In genomic region chr1:145982010-145982723, GRCh38 we compare ENCODE assay signal across 1 cellular context.
A peak's percentile ranks its signal among the peaks of the same experiment; 100 is the strongest.
TF ChIP-seq lines count a peak whose summit lies in the region.

No MANE protein-coding gene starts in this region.

TF ChIP-seq in K562, 482 proteins besides CTCF, POLR2A, EP300 and RAD21:
- TF ChIP-seq NR2C1 (IDR thresholded peaks at IDR 0.05) (peak; percentile 55; the same call in 1 of the 2 replicates), NR2C1 (tag; IDR thresholded peaks at IDR 0.05) (peak; percentile 44), ZNF23 (CRISPR knock-in tag; IDR thresholded peaks at IDR 0.05) (no peak), ZNF280B (CRISPR knock-in tag; IDR thresholded peaks at IDR 0.05) (no peak), ZNF76 (CRISPR knock-in tag; IDR thresholded peaks at IDR 0.05; ENCODE audit: borderline replicate concordance) (no peak), E2F3 (CRISPR knock-in tag; IDR thresholded peaks at IDR 0.05) (no peak), CHD2 (IDR thresholded peaks at IDR 0.05; ENCODE audit: low read depth, low read length) (no peak), PCBP2 (IDR thresholded peaks at IDR 0.05; ENCODE audit: low read depth, low read length, poor library complexity, severe bottlenecking) (no peak), ESRRA (IDR thresholded peaks at IDR 0.05; ENCODE audit: borderline replicate concordance, low read depth) (peak; percentile 88), ZNF133 (CRISPR knock-in tag; IDR thresholded peaks at IDR 0.05) (no peak), SNRNP70 (optimal IDR thresholded peaks at IDR 0.05; ENCODE audit: low read depth, low read length) (no peak), TBL1XR1 (IDR thresholded peaks at IDR 0.05; ENCODE audit: low read length in 2 of 2) (no peak), SMARCA5 (IDR thresholded peaks at IDR 0.05) (no peak), ETS1 (conservative IDR thresholded peaks at IDR 0.05; ENCODE audit: control insufficient read depth, low read depth, low read length) (no peak)
- TF ChIP-seq, protein P1, sequence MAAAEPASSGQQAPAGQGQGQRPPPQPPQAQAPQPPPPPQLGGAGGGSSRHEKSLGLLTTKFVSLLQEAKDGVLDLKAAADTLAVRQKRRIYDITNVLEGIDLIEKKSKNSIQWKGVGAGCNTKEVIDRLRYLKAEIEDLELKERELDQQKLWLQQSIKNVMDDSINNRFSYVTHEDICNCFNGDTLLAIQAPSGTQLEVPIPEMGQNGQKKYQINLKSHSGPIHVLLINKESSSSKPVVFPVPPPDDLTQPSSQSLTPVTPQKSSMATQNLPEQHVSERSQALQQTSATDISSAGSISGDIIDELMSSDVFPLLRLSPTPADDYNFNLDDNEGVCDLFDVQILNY (CRISPR knock-in tag; IDR thresholded peaks at IDR 0.05), result no peak
- TF ChIP-seq, protein P2, sequence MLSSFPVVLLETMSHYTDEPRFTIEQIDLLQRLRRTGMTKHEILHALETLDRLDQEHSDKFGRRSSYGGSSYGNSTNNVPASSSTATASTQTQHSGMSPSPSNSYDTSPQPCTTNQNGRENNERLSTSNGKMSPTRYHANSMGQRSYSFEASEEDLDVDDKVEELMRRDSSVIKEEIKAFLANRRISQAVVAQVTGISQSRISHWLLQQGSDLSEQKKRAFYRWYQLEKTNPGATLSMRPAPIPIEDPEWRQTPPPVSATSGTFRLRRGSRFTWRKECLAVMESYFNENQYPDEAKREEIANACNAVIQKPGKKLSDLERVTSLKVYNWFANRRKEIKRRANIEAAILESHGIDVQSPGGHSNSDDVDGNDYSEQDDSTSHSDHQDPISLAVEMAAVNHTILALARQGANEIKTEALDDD (IDR thresholded peaks at IDR 0.05), result peak; percentile 48
- TF ChIP-seq, protein P3, sequence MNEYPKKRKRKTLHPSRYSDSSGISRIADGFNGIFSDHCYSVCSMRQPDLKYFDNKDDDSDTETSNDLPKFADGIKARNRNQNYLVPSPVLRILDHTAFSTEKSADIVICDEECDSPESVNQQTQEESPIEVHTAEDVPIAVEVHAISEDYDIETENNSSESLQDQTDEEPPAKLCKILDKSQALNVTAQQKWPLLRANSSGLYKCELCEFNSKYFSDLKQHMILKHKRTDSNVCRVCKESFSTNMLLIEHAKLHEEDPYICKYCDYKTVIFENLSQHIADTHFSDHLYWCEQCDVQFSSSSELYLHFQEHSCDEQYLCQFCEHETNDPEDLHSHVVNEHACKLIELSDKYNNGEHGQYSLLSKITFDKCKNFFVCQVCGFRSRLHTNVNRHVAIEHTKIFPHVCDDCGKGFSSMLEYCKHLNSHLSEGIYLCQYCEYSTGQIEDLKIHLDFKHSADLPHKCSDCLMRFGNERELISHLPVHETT (CRISPR knock-in tag; conservative IDR thresholded peaks at IDR 0.05 in 1 of 2, IDR thresholded peaks at IDR 0.05 in 1 of 2), result no peak
- TF ChIP-seq, protein P4, sequence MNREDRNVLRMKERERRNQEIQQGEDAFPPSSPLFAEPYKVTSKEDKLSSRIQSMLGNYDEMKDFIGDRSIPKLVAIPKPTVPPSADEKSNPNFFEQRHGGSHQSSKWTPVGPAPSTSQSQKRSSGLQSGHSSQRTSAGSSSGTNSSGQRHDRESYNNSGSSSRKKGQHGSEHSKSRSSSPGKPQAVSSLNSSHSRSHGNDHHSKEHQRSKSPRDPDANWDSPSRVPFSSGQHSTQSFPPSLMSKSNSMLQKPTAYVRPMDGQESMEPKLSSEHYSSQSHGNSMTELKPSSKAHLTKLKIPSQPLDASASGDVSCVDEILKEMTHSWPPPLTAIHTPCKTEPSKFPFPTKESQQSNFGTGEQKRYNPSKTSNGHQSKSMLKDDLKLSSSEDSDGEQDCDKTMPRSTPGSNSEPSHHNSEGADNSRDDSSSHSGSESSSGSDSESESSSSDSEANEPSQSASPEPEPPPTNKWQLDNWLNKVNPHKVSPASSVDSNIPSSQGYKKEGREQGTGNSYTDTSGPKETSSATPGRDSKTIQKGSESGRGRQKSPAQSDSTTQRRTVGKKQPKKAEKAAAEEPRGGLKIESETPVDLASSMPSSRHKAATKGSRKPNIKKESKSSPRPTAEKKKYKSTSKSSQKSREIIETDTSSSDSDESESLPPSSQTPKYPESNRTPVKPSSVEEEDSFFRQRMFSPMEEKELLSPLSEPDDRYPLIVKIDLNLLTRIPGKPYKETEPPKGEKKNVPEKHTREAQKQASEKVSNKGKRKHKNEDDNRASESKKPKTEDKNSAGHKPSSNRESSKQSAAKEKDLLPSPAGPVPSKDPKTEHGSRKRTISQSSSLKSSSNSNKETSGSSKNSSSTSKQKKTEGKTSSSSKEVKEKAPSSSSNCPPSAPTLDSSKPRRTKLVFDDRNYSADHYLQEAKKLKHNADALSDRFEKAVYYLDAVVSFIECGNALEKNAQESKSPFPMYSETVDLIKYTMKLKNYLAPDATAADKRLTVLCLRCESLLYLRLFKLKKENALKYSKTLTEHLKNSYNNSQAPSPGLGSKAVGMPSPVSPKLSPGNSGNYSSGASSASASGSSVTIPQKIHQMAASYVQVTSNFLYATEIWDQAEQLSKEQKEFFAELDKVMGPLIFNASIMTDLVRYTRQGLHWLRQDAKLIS (CRISPR knock-in tag; IDR thresholded peaks at IDR 0.05), result no peak
